ENCODE assay signal across 17 cellular contexts in genomic region chr2:21041943-21042707, GRCh38. TPM values are rescaled to one million over a fixed set of nuclear protein-coding genes. Genes with fewer than 3 reads are reported as not detected.
A peak's percentile ranks its signal among the peaks of the same experiment; 100 is the strongest.
DNase-seq lines count a peak whose midpoint lies in the region; ATAC-seq and TF ChIP-seq lines count a peak whose summit lies in the region.
"Had no signal": no experiment of that assay in that cellular context is flagged by ENCODE, and none has a peak within 500 bp of the region (broad histone marks: within the 10 kb centered on the region; RNA-seq: fewer than 3 reads in every experiment).

No MANE protein-coding gene starts in this region.

- no peak overlapping the region for H3K4me2 ChIP-seq in trophoblast cell (ENCODE audit: low read length)

- no peak overlapping the region for H4K12ac ChIP-seq in trophoblast cell (ENCODE audit: low read depth, low read length)

- no peak for TF ChIP-seq EP300 in sigmoid colon (IDR thresholded peaks at IDR 0.05)

- no peak overlapping the region for H4K91ac ChIP-seq in trophoblast cell (ENCODE audit: low read depth, low read length)

- peak; percentile 26 for DNase-seq in EH (ENCODE audit: low read depth)
- peak; percentile 19 for DNase-seq in choroid plexus epithelial cell (ENCODE audit: low read depth)
- peak; percentile 22 for DNase-seq in left cardiac atrium
- DNase-seq in trophoblast cell: peak; percentile 93 to 97
- no peak for DNase-seq in sigmoid colon
- no peak for DNase-seq in COR-L47 (lab: John Stamatoyannopoulos, UW)
- DNase-seq in NCI-H2196 (lab: John Stamatoyannopoulos, UW; ENCODE audit: unreplicated experiment): no peak
- DNase-seq: DMS153, HFFc6 had no signal

- no peak overlapping the region for H3K14ac ChIP-seq in trophoblast cell (ENCODE audit: low read length)

- TF ChIP-seq POLR2A in sigmoid colon (IDR thresholded peaks at IDR 0.05): no peak

- H4K8ac ChIP-seq in trophoblast cell (ENCODE audit: low read depth, low read length): no peak overlapping the region

- TF ChIP-seq CTCF in choroid plexus epithelial cell (conservative IDR thresholded peaks at IDR 0.05; ENCODE audit: low read depth, low read length) (no peak), sigmoid colon (IDR thresholded peaks at IDR 0.05) (no peak)

- no peak overlapping the region for H2BK5ac ChIP-seq in trophoblast cell (ENCODE audit: low read depth, low read length, poor library complexity)

- no peak overlapping the region for H2BK120ac ChIP-seq in trophoblast cell (ENCODE audit: insufficient read depth, low read length, poor library complexity)

- H3K4me1 ChIP-seq in trophoblast cell (ENCODE audit: control insufficient read depth in 1 of 2, insufficient read depth in 2 of 2, low read length in 2 of 2) (peaks cover 6 to 7% of the 10 kb centered on the region in 2 experiments), sigmoid colon (peaks cover 0 to 41% (median 30%) of the 10 kb centered on the region in 4 donors)

- H3K4me3 ChIP-seq in choroid plexus epithelial cell (ENCODE audit: low read depth, low read length): no peak overlapping the region
- H3K4me3 ChIP-seq in trophoblast cell (ENCODE audit: low read depth, low read length): no peak overlapping the region
- H3K4me3 ChIP-seq in sigmoid colon: no peak overlapping the region
- H3K4me3 ChIP-seq: cardiac muscle cell, GM12878 had no signal

- H3K27me3 ChIP-seq in trophoblast cell (ENCODE audit: insufficient read depth, low read length): peaks cover 7% of the 10 kb centered on the region
- H3K27me3 ChIP-seq in sigmoid colon: peaks cover 0 to 3% (median 0%) of the 10 kb centered on the region in 3 donors
- H3K27me3 ChIP-seq: gastrocnemius medialis had no signal

- no peaks in the 10 kb centered on the region for H3K36me3 ChIP-seq in trophoblast cell (ENCODE audit: control insufficient read depth in 1 of 2, insufficient read depth in 2 of 2, low read length in 2 of 2)
- no peaks in the 10 kb centered on the region for H3K36me3 ChIP-seq in sigmoid colon
- H3K36me3 ChIP-seq: cardiac muscle cell, gastrocnemius medialis had no signal

- no peaks in the 10 kb centered on the region for H3K9me3 ChIP-seq in trophoblast cell (ENCODE audit: insufficient read depth, low read depth, low read length)
- H3K9me3 ChIP-seq in sigmoid colon: no peaks in the 10 kb centered on the region
- H3K9me3 ChIP-seq: gastrocnemius medialis had no signal

- H3K79me1 ChIP-seq in trophoblast cell (ENCODE audit: low read length): no peaks in the 10 kb centered on the region

- no peak overlapping the region for H3K18ac ChIP-seq in trophoblast cell (ENCODE audit: low read length)

- no peak overlapping the region for H3K23ac ChIP-seq in trophoblast cell (ENCODE audit: low read length)

- no peak overlapping the region for H3K27ac ChIP-seq in trophoblast cell (ENCODE audit: low read depth, low read length)
- peak overlapping the region in 1 of 4 donors; percentile 86 for H3K27ac ChIP-seq in sigmoid colon
- H3K27ac ChIP-seq: cardiac muscle cell, dorsolateral prefrontal cortex, epithelial cell of prostate, gastrocnemius medialis had no signal

- no peak overlapping the region for H3K9ac ChIP-seq in trophoblast cell (ENCODE audit: low read length)

- H2AFZ ChIP-seq in trophoblast cell (ENCODE audit: insufficient read depth, low read length, poor library complexity): no peak overlapping the region

- ATAC-seq in left cardiac atrium: peak; percentile 10 to 37
- ATAC-seq in GM19395 (IDR thresholded peaks at IDR 0.05; ENCODE audit: unreplicated experiment): no peak

- H3K4ac ChIP-seq in trophoblast cell (ENCODE audit: low read depth, low read length): no peak overlapping the region

- H2AK5ac ChIP-seq in trophoblast cell (ENCODE audit: low read length): no peak overlapping the region

- H2BK12ac ChIP-seq in trophoblast cell (ENCODE audit: low read length): no peak overlapping the region

- intact Hi-C loops in left cardiac atrium (cut with DNase I): loop anchor here (2.0 to 10.0 kb wide), 2 partner anchors 273 to 275 kb away; no protein-coding TSS in a partner anchor
- intact Hi-C loops in sigmoid colon (cut with DNase I): loop anchor here (2.0 kb wide), 1 partner anchor 275 kb away; no protein-coding TSS in a partner anchor

- no peaks in the 10 kb centered on the region for H3K79me2 ChIP-seq in trophoblast cell (ENCODE audit: control insufficient read depth, insufficient read depth, low read length, poor library complexity)

- WGBS in trophoblast cell (ENCODE audit: extremely low coverage, insufficient coverage, insufficient read length): no CpG with 5 or more reads among the region's 16 CpGs
- 74 to 85% methylated on average over 16 of the region's 16 CpGs for WGBS in sigmoid colon, 2 donors

RNA-seq across cellular contexts. Expression of gene APOB, which starts 1.7 kb away (rescaled TPM):
- 10 to 100 TPM; 25.1 to 48.1 TPM for total RNA-seq in left cardiac atrium
- polyA plus RNA-seq in trophoblast cell (2013): 0.01 and 0.03 TPM in 2 replicates
- total RNA-seq in sigmoid colon: 1 to 10 TPM in 3 of 4 donors, under 1 TPM in 1; 0.16 to 3.6 (median 1.7) TPM
- under 1 TPM in 2 of 3 donors, not detected in 1; under 0.01 to 0.12 TPM for polyA plus RNA-seq in sigmoid colon
- total RNA-seq: CD4-positive, alpha-beta T cell; HFFc6; naive thymus-derived CD8-positive, alpha-beta T cell had no signal
- polyA plus RNA-seq: GM12878; naive thymus-derived CD8-positive, alpha-beta T cell had no signal

Comparison
In these comparisons a context has a peak if more than half of its experiments do, and no peak if none do; other contexts are left out.
1. DNase-seq: peak in EH (single experiment), choroid plexus epithelial cell (single experiment), left cardiac atrium (single experiment) and trophoblast cell (2 of 2); none in sigmoid colon (single experiment), COR-L47 (single experiment) and NCI-H2196 (single experiment).
2. RNA of gene APOB, which starts 1.7 kb away (total RNA-seq): 25.1 to 48.1 TPM in left cardiac atrium; 0.16 to 3.6 TPM in sigmoid colon; every median in the first group is over 4 times any median in the second.